ENCODE assay signal across 12 cellular contexts in genomic region chr15:68725736-68726135, GRCh38.
DNase-seq lines count a peak whose midpoint lies in the region; ATAC-seq and TF ChIP-seq lines count a peak whose summit lies in the region.
"Had no signal": no experiment of that assay in that cellular context is flagged by ENCODE, and none has a peak within 500 bp of the region (broad histone marks: within the 10 kb centered on the region; RNA-seq: fewer than 3 reads in every experiment).

No MANE protein-coding gene starts in this region.

- peak; percentile 5 for DNase-seq in HFF-Myc (ENCODE audit: extremely low read depth, low read depth)
- peak; percentile 58 to 75 for DNase-seq in cardiac fibroblast (ENCODE audit: low read depth in 2 of 2)
- peak; percentile 40 for DNase-seq in iPS-NIHi7 (ENCODE audit: extremely low spot score)
- no peak for DNase-seq in NCI-H774 (lab: John Stamatoyannopoulos, UW)
- DNase-seq in activated CD8-positive, alpha-beta memory T cell treated with anti-CD3 and anti-CD28 coated beads, Interleukin-2, amount 10 ng/mL, durations not matched to agents 7 days and 5 days = no peak
- no peak for DNase-seq in activated CD4-positive, alpha-beta T cell treated with anti-CD3 and anti-CD28 coated beads, Interleukin-2, amount 50 U/mL, for 4 hours
- DNase-seq: NCI-H1436; NK-92 treated with Interleukin-12 subunit alpha and Interleukin-12 subunit beta, amount 100 ng/mL, for 24 hours had no signal

- TF ChIP-seq CTCF in HFF-Myc (IDR thresholded peaks at IDR 0.05; ENCODE audit: low read depth, low read length, missing control alignments) (no peak), cardiac fibroblast (IDR thresholded peaks at IDR 0.05; ENCODE audit: low read depth, low read length) (no peak)

- no peak for ATAC-seq in GM19328 (IDR thresholded peaks at IDR 0.05; ENCODE audit: unreplicated experiment)
- ATAC-seq in activated CD8-positive, alpha-beta memory T cell treated with anti-CD3 and anti-CD28 coated beads, Interleukin-2, amount 10 ng/mL, durations not matched to agents 7 days and 5 days = no peak

- CTCF ChIA-PET in activated CD8-positive, alpha-beta memory T cell treated with anti-CD3 and anti-CD28 coated beads, Interleukin-2, amount 10 ng/mL, durations not matched to agents 7 days and 5 days (lab: Charles Lee) = no interaction called here

- H3K9me3 Mint-ChIP-seq in activated CD8-positive, alpha-beta memory T cell treated with anti-CD3 and anti-CD28 coated beads, Interleukin-2, amount 10 ng/mL, durations not matched to agents 7 days and 5 days (ENCODE audit: low read depth) = no peaks in the 10 kb centered on the region

- peak overlapping the region in 1 of 5 donors; percentile 52 for H3K9ac ChIP-seq in subcutaneous abdominal adipose tissue (ENCODE audit: low read length in 5 of 5)

- no peaks in the 10 kb centered on the region for H3K4me1 Mint-ChIP-seq in activated CD8-positive, alpha-beta memory T cell treated with anti-CD3 and anti-CD28 coated beads, Interleukin-2, amount 10 ng/mL, durations not matched to agents 7 days and 5 days

- no peak overlapping the region for H3K4me3 Mint-ChIP-seq in activated CD8-positive, alpha-beta memory T cell treated with anti-CD3 and anti-CD28 coated beads, Interleukin-2, amount 10 ng/mL, durations not matched to agents 7 days and 5 days
- H3K4me3 Mint-ChIP-seq: activated naive CD8-positive, alpha-beta T cell had no signal

- no peaks in the 10 kb centered on the region for H3K36me3 ChIP-seq in subcutaneous abdominal adipose tissue (ENCODE audit: control insufficient read depth in 5 of 5, insufficient read depth in 5 of 5, low read length in 5 of 5)

- H3K4me1 ChIP-seq in subcutaneous abdominal adipose tissue (ENCODE audit: control insufficient read depth in 5 of 5, insufficient read depth in 5 of 5, low read length in 5 of 5) = peaks cover 4 to 30% (median 24%) of the 10 kb centered on the region in 5 donors

- H3K27me3 ChIP-seq in subcutaneous abdominal adipose tissue (ENCODE audit: control insufficient read depth in 5 of 5, insufficient read depth in 4 of 5, low read length in 5 of 5) = no peaks in the 10 kb centered on the region

- H3K27ac ChIP-seq in subcutaneous abdominal adipose tissue (ENCODE audit: low read depth, low read length) = peak overlapping the region; percentile 21

- H3K27me3 Mint-ChIP-seq in activated CD8-positive, alpha-beta memory T cell treated with anti-CD3 and anti-CD28 coated beads, Interleukin-2, amount 10 ng/mL, durations not matched to agents 7 days and 5 days = peaks cover 10% of the 10 kb centered on the region

- no peaks in the 10 kb centered on the region for H3K9me3 ChIP-seq in subcutaneous abdominal adipose tissue (ENCODE audit: control insufficient read depth in 5 of 5, low read length in 5 of 5)

- H3K36me3 Mint-ChIP-seq in activated CD8-positive, alpha-beta memory T cell treated with anti-CD3 and anti-CD28 coated beads, Interleukin-2, amount 10 ng/mL, durations not matched to agents 7 days and 5 days = no peaks in the 10 kb centered on the region
- H3K36me3 Mint-ChIP-seq: activated naive CD8-positive, alpha-beta T cell had no signal

- H3K4me3 ChIP-seq in HFF-Myc (replicated peaks; ENCODE audit: low read depth, low read length) (no peak overlapping the region), cardiac fibroblast (replicated peaks in 1 of 2; ENCODE audit: low read depth in 2 of 2, low read length in 2 of 2) (no peak overlapping the region), subcutaneous abdominal adipose tissue (ENCODE audit: low read depth in 1 of 5, low read length in 5 of 5) (no peak overlapping the region)
- H3K4me3 ChIP-seq: smooth muscle cell had no signal

- no peak overlapping the region for H3K27ac Mint-ChIP-seq in activated CD8-positive, alpha-beta memory T cell treated with anti-CD3 and anti-CD28 coated beads, Interleukin-2, amount 10 ng/mL, durations not matched to agents 7 days and 5 days
- H3K27ac Mint-ChIP-seq: activated naive CD8-positive, alpha-beta T cell had no signal

Comparison
In these comparisons a context has a peak if more than half of its experiments do, and no peak if none do; other contexts are left out.
1. DNase-seq: peak in HFF-Myc (single experiment), cardiac fibroblast (2 of 2) and iPS-NIHi7 (single experiment); none in NCI-H774 (single experiment), activated CD8-positive, alpha-beta memory T cell treated with anti-CD3 and anti-CD28 coated beads, Interleukin-2, amount 10 ng/mL, durations not matched to agents 7 days and 5 days (single experiment) and activated CD4-positive, alpha-beta T cell treated with anti-CD3 and anti-CD28 coated beads, Interleukin-2, amount 50 U/mL, for 4 hours (0 of 2).